In genomic region chr13:26985285-26985878, GRCh38 we compare ENCODE assay signal across 8 cellular contexts.
DNase-seq lines count a peak whose midpoint lies in the region; ATAC-seq and TF ChIP-seq lines count a peak whose summit lies in the region.

No MANE protein-coding gene starts in this region.

- peaks cover 9% of the 10 kb centered on the region for H3K4me1 Mint-ChIP-seq in activated CD8-positive, alpha-beta T cell treated with anti-CD3 and anti-CD28 coated beads, Interleukin-2, amount 10 ng/mL, durations not matched to agents 7 days and 5 days (ENCODE audit: low read depth)
- H3K4me1 Mint-ChIP-seq in endodermal cell = peaks cover 10% of the 10 kb centered on the region

- H3K27ac ChIP-seq in A673 (ENCODE audit: low read depth, low read length, poor library complexity, severe bottlenecking) (no peak overlapping the region), endodermal cell (ENCODE audit: low read depth, low read length) (no peak overlapping the region)

- ATAC-seq in GM18520 (IDR thresholded peaks at IDR 0.05; ENCODE audit: unreplicated experiment) (peak; percentile 65), HG03575 (IDR thresholded peaks at IDR 0.05; ENCODE audit: extremely low read depth, insufficient number of reproducible peaks, low FRiP score, unreplicated experiment) (peak; percentile 50)
- ATAC-seq in activated CD8-positive, alpha-beta T cell treated with anti-CD3 and anti-CD28 coated beads, Interleukin-2, amount 10 ng/mL, durations not matched to agents 7 days and 5 days = peak; percentile 87

- H3K36me3 ChIP-seq in A673 (ENCODE audit: insufficient read depth, low read length, poor library complexity, severe bottlenecking) (no peaks in the 10 kb centered on the region), endodermal cell (ENCODE audit: control insufficient read depth, insufficient read depth, low read length) (no peaks in the 10 kb centered on the region)

- H3K4me3 ChIP-seq in A673 (ENCODE audit: low read depth, low read length, poor library complexity, severe bottlenecking) (no peak overlapping the region), endodermal cell (ENCODE audit: low read length) (no peak overlapping the region)

- H3K4me3 Mint-ChIP-seq in activated CD8-positive, alpha-beta T cell treated with anti-CD3 and anti-CD28 coated beads, Interleukin-2, amount 10 ng/mL, durations not matched to agents 7 days and 5 days = no peak overlapping the region
- no peak overlapping the region for H3K4me3 Mint-ChIP-seq in endodermal cell

- H3K36me3 Mint-ChIP-seq in activated CD8-positive, alpha-beta T cell treated with anti-CD3 and anti-CD28 coated beads, Interleukin-2, amount 10 ng/mL, durations not matched to agents 7 days and 5 days (ENCODE audit: low read depth) = no peaks in the 10 kb centered on the region
- H3K36me3 Mint-ChIP-seq in endodermal cell (ENCODE audit: low read depth) = no peaks in the 10 kb centered on the region

- CTCF ChIA-PET in A673 (lab: Charles Lee) = interaction anchor here (0.6 to 1.8 kb wide), 7 partner anchors 68 to 999 kb away, joined by 3 to 13 read pairs (median 5); no protein-coding TSS in a partner anchor
- CTCF ChIA-PET in activated CD8-positive, alpha-beta T cell treated with anti-CD3 and anti-CD28 coated beads, Interleukin-2, amount 10 ng/mL, durations not matched to agents 7 days and 5 days (lab: Charles Lee) = interaction anchor here (0.6 to 4.5 kb wide), 50 partner anchors 9 to 999 kb away, joined by 3 to 164 read pairs (median 4); partner anchors contain the start of gene RASL11A

- H3K9ac ChIP-seq in endodermal cell (ENCODE audit: extremely low read depth, low read length, poor library complexity, severe bottlenecking) = no peak overlapping the region

- 8 to 25% methylated on average over 4 to 6 of the region's 6 CpGs for WGBS in endodermal cell (ENCODE audit: insufficient coverage in 1 of 2, insufficient read length in 1 of 2), 2 experiments

- H3K4me1 ChIP-seq in A673 (ENCODE audit: insufficient read depth, low read length, poor library complexity, severe bottlenecking) (no peaks in the 10 kb centered on the region), endodermal cell (ENCODE audit: control insufficient read depth, insufficient read depth, low read length) (no peaks in the 10 kb centered on the region)

- POLR2A ChIA-PET in A673 (lab: Charles Lee; ENCODE audit: low non-redundant PET) = interaction anchor here (0.7 kb wide), 1 partner anchor 245 kb away, joined by 4 read pairs; no protein-coding TSS in a partner anchor
- POLR2A ChIA-PET in activated CD8-positive, alpha-beta T cell treated with anti-CD3 and anti-CD28 coated beads, Interleukin-2, amount 10 ng/mL, durations not matched to agents 7 days and 5 days (lab: Charles Lee) = interaction anchor here (0.7 to 1.6 kb wide), 5 partner anchors 13 to 373 kb away, joined by 3 to 4 read pairs (median 3); no protein-coding TSS in a partner anchor

- no peaks in the 10 kb centered on the region for H3K9me3 Mint-ChIP-seq in activated CD8-positive, alpha-beta T cell treated with anti-CD3 and anti-CD28 coated beads, Interleukin-2, amount 10 ng/mL, durations not matched to agents 7 days and 5 days (ENCODE audit: insufficient read depth)
- H3K9me3 Mint-ChIP-seq in endodermal cell = no peaks in the 10 kb centered on the region

- intact Hi-C loops in A673 (cut with micrococcal nuclease; ENCODE audit: unreplicated experiment) = loop anchor here (1.0 to 10.0 kb wide), 4 partner anchors 219 to 989 kb away; no protein-coding TSS in a partner anchor

- peaks cover 9% of the 10 kb centered on the region for H3K27me3 Mint-ChIP-seq in activated CD8-positive, alpha-beta T cell treated with anti-CD3 and anti-CD28 coated beads, Interleukin-2, amount 10 ng/mL, durations not matched to agents 7 days and 5 days (ENCODE audit: low read depth)
- H3K27me3 Mint-ChIP-seq in endodermal cell (ENCODE audit: insufficient read depth) = peaks cover 4% of the 10 kb centered on the region

- TF ChIP-seq CTCF in A673 (conservative IDR thresholded peaks at IDR 0.05; ENCODE audit: low read depth, low read length) (peak; percentile 78), endodermal cell (conservative IDR thresholded peaks at IDR 0.05) (peak; percentile 89)

- no TSS peak for BruUV-seq in A673 (replicated peaks; lab: Mats Ljungman, UMichigan)

- DNase-seq in A673 (ENCODE audit: low spot score) (peak; percentile 82), NCI-H82 treated with DMSO at 0.1 percent for 48 hours (lab: John Stamatoyannopoulos, UW; ENCODE audit: unreplicated experiment) (peak; percentile 42), endodermal cell (peak; percentile 88), middle frontal gyrus (ENCODE audit: extremely low spot score, low spot score) (peak; percentile 67)
- peak; percentile 85 for DNase-seq in activated CD8-positive, alpha-beta T cell treated with anti-CD3 and anti-CD28 coated beads, Interleukin-2, amount 10 ng/mL, durations not matched to agents 7 days and 5 days
- peak; percentile 38 to 46 for DNase-seq in stimulated activated CD8-positive, alpha-beta memory T cell treated with anti-CD3 and anti-CD28 coated beads, Interleukin-4, amount 100 ng/mL, for 4 hours (ENCODE audit: low read depth in 2 of 2, low spot score in 1 of 2)

- no peaks in the 10 kb centered on the region for H3K9me3 ChIP-seq in A673 (ENCODE audit: low read depth, low read length, poor library complexity, severe bottlenecking)
- no peaks in the 10 kb centered on the region for H3K9me3 ChIP-seq in endodermal cell (ENCODE audit: control insufficient read depth, low read length)

- no peak overlapping the region for H3K27ac Mint-ChIP-seq in activated CD8-positive, alpha-beta T cell treated with anti-CD3 and anti-CD28 coated beads, Interleukin-2, amount 10 ng/mL, durations not matched to agents 7 days and 5 days
- no peak overlapping the region for H3K27ac Mint-ChIP-seq in endodermal cell

- H3K27me3 ChIP-seq in A673 (replicated peaks; ENCODE audit: insufficient read depth, low read depth, low read length, poor library complexity) = peaks cover 6% of the 10 kb centered on the region
- H3K27me3 ChIP-seq in endodermal cell (ENCODE audit: control insufficient read depth, insufficient read depth, low read length, poor library complexity, severe bottlenecking) = no peaks in the 10 kb centered on the region
